22 cellular contexts compared by ENCODE assay signal in the genomic region with DNA sequence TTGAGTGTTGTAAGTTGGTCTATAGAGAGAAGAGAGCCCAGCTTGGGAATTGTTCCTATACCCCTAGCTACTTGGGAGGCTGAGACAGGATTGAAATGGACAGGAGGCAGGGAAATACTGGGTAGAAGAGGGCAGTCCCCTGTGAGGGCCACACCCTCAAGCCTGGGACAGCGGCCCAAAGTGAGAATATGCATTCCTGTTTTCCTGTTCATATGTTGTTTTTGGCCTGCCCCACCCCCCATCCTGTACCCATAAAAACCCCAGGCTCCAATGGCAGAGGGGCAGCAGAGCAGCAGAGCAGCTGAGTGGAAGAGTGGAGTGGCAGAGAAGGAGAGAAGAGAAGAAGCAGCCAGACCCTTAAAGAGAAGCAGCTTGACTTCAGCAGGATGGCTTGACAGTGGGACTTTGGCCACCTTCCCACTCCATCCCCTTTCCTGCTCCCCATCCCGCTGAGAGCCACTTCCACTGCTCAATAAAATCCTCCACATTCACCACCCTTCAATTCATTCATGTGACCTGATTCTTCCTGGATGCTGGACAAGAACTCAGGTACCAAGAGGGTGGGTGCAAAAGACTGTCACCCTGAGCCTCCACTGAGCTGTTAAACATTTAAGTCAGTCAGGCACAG.
"Had no signal": no experiment of that assay in that cellular context is flagged by ENCODE, and none has a peak within 500 bp of the region (broad histone marks: within the 10 kb centered on the region; RNA-seq: fewer than 3 reads in every experiment).

No MANE protein-coding gene starts in this region.

- H3K27me3 Mint-ChIP-seq: activated CD4-positive, alpha-beta memory T cell treated with anti-CD3 and anti-CD28 coated beads for 36 hours; T-cell had no signal

- H3K9me3 ChIP-seq: lower lobe of right lung, neutrophil, right lobe of liver, thoracic aorta, upper lobe of right lung had no signal

- H3K27ac Mint-ChIP-seq: activated B cell treated with CpG ODN at 0.5 μM for 24 hours; activated CD4-positive, alpha-beta memory T cell treated with anti-CD3 and anti-CD28 coated beads for 36 hours; activated naive CD4-positive, alpha-beta T cell treated with anti-CD3 and anti-CD28 coated beads for 36 hours; activated naive CD8-positive, alpha-beta T cell treated with anti-CD3 and anti-CD28 coated beads, Interleukin-2, amount 50 U/mL, for 24 hours; natural killer cell treated with Interleukin-12 subunit alpha and Interleukin-12 subunit beta and Interleukin-15 and Interleukin-18, amount 100 ng/mL, for 72 hours; stimulated activated effector memory CD8-positive, alpha-beta T cell treated with anti-CD3 and anti-CD28 coated beads, Interleukin-12 subunit alpha, Interleukin-12 subunit beta, amount 100 ng/mL, for 72 hours; T-cell had no signal

- H3K9me3 Mint-ChIP-seq: activated B cell treated with CpG ODN at 0.5 μM for 24 hours; activated CD4-positive, alpha-beta memory T cell treated with anti-CD3 and anti-CD28 coated beads for 36 hours; activated naive CD4-positive, alpha-beta T cell treated with anti-CD3 and anti-CD28 coated beads for 36 hours; activated naive CD8-positive, alpha-beta T cell treated with anti-CD3 and anti-CD28 coated beads, Interleukin-2, amount 50 U/mL, for 24 hours; natural killer cell treated with Interleukin-12 subunit alpha and Interleukin-12 subunit beta and Interleukin-15 and Interleukin-18, amount 100 ng/mL, for 72 hours; stimulated activated effector memory CD8-positive, alpha-beta T cell treated with anti-CD3 and anti-CD28 coated beads, Interleukin-12 subunit alpha, Interleukin-12 subunit beta, amount 100 ng/mL, for 72 hours; T-cell had no signal

- H3K36me3 Mint-ChIP-seq: activated CD4-positive, alpha-beta memory T cell treated with anti-CD3 and anti-CD28 coated beads for 36 hours; natural killer cell treated with Interleukin-12 subunit alpha and Interleukin-12 subunit beta and Interleukin-15 and Interleukin-18, amount 100 ng/mL, for 72 hours; stimulated activated effector memory CD8-positive, alpha-beta T cell treated with anti-CD3 and anti-CD28 coated beads, Interleukin-12 subunit alpha, Interleukin-12 subunit beta, amount 100 ng/mL, for 72 hours; T-cell had no signal

- H3K4me3 Mint-ChIP-seq: activated B cell treated with CpG ODN at 0.5 μM for 24 hours; activated CD4-positive, alpha-beta memory T cell treated with anti-CD3 and anti-CD28 coated beads for 36 hours; activated naive CD4-positive, alpha-beta T cell treated with anti-CD3 and anti-CD28 coated beads for 36 hours; activated naive CD8-positive, alpha-beta T cell treated with anti-CD3 and anti-CD28 coated beads, Interleukin-2, amount 50 U/mL, for 24 hours; natural killer cell treated with Interleukin-12 subunit alpha and Interleukin-12 subunit beta and Interleukin-15 and Interleukin-18, amount 100 ng/mL, for 72 hours; stimulated activated effector memory CD8-positive, alpha-beta T cell treated with anti-CD3 and anti-CD28 coated beads, Interleukin-12 subunit alpha, Interleukin-12 subunit beta, amount 100 ng/mL, for 72 hours; T-cell had no signal

- H3K4me1 ChIP-seq: lower lobe of right lung, parathyroid adenoma, right lobe of liver, upper lobe of right lung had no signal

- H3K27ac ChIP-seq: brain microvascular endothelial cell, lower lobe of right lung, neutrophil, parathyroid adenoma, right lobe of liver, thoracic aorta, upper lobe of right lung had no signal

- ATAC-seq: activated naive CD8-positive, alpha-beta T cell treated with anti-CD3 and anti-CD28 coated beads, Interleukin-2, amount 50 U/mL, for 24 hours; esophagus mucosa; lower lobe of right lung; natural killer cell treated with Interleukin-12 subunit alpha and Interleukin-12 subunit beta and Interleukin-15 and Interleukin-18, amount 100 ng/mL, for 72 hours; right lobe of liver; stimulated activated effector memory CD8-positive, alpha-beta T cell treated with anti-CD3 and anti-CD28 coated beads, Interleukin-12 subunit alpha, Interleukin-12 subunit beta, amount 100 ng/mL, for 72 hours; T-cell; upper lobe of right lung had no signal

- H3K4me3 ChIP-seq: lower lobe of right lung, right lobe of liver, thoracic aorta, upper lobe of right lung had no signal

- FAIRE-seq: keratinocyte had no signal

- H3K36me3 ChIP-seq: brain microvascular endothelial cell, lower lobe of right lung, neutrophil, right lobe of liver, thoracic aorta, upper lobe of right lung had no signal

- H3K4me1 Mint-ChIP-seq: activated B cell treated with CpG ODN at 0.5 μM for 24 hours; activated naive CD8-positive, alpha-beta T cell treated with anti-CD3 and anti-CD28 coated beads, Interleukin-2, amount 50 U/mL, for 24 hours; stimulated activated effector memory CD8-positive, alpha-beta T cell treated with anti-CD3 and anti-CD28 coated beads, Interleukin-12 subunit alpha, Interleukin-12 subunit beta, amount 100 ng/mL, for 72 hours; T-cell had no signal

- H2AFZ ChIP-seq: parathyroid adenoma had no signal

- H3K9ac ChIP-seq: parathyroid adenoma had no signal

- H3K79me2 ChIP-seq: parathyroid adenoma had no signal

- H3K27me3 ChIP-seq: brain microvascular endothelial cell, neutrophil, right lobe of liver, upper lobe of right lung had no signal

- DNase-seq: activated B cell treated with CpG ODN at 0.5 μM for 24 hours; activated CD4-positive, alpha-beta memory T cell treated with anti-CD3 and anti-CD28 coated beads for 36 hours; activated CD4-positive, alpha-beta T cell treated with anti-CD3 and anti-CD28 coated beads for 4 hours; activated naive CD4-positive, alpha-beta T cell treated with anti-CD3 and anti-CD28 coated beads for 36 hours; activated naive CD8-positive, alpha-beta T cell treated with anti-CD3 and anti-CD28 coated beads, Interleukin-2, amount 50 U/mL, for 24 hours; activated T-cell treated with anti-CD3 and anti-CD28 coated beads for 4 hours; aorta; brain microvascular endothelial cell; effector CD4-positive, alpha-beta T cell; foreskin melanocyte; lower lobe of right lung; stimulated activated CD4-positive, alpha-beta T cell treated with anti-CD3 and anti-CD28 coated beads, Interleukin-4, amount 100 ng/mL, for 24 hours; T-cell; upper lobe of right lung had no signal
